In the genomic region with DNA sequence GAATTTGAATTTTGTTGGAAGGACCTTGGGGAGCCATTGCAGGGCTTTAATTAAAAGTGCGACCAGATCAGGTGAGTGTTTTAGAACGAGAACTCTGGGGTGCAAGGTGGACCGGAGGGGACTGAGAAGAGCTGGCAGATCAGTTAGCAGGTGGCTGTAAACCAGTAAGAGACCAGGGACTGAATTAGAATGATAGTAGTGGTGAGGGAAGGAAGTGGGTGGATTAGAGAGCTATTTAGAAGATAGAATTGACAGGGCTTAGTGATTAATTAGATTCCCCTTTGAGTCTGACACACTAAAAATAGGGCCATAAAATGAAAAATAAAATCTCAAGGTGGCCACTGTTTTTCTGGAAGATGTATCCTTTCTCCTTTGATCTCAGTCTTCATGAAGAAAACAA, we compare ENCODE assay signal across 1 cellular context.
TF ChIP-seq lines count a peak whose summit lies in the region.

No MANE protein-coding gene starts in this region.

TF ChIP-seq in GM12878, 131 proteins besides CTCF, POLR2A, EP300 and RAD21 (continues in another document):
- no peak for TF ChIP-seq PRDM15 (CRISPR knock-in tag; IDR thresholded peaks at IDR 0.05)
- TF ChIP-seq SREBF1 (IDR thresholded peaks at IDR 0.05; ENCODE audit: low read length): no peak
- no peak for TF ChIP-seq POLR2AphosphoS5 (IDR thresholded peaks at IDR 0.05; ENCODE audit: low read length)
- TF ChIP-seq MEF2B (IDR thresholded peaks at IDR 0.05; ENCODE audit: partially characterized antibody, poor library complexity, severe bottlenecking): peak; percentile 83
- no peak for TF ChIP-seq RCOR1 (conservative IDR thresholded peaks at IDR 0.05; ENCODE audit: low read depth, low read length)
- TF ChIP-seq, protein P1, sequence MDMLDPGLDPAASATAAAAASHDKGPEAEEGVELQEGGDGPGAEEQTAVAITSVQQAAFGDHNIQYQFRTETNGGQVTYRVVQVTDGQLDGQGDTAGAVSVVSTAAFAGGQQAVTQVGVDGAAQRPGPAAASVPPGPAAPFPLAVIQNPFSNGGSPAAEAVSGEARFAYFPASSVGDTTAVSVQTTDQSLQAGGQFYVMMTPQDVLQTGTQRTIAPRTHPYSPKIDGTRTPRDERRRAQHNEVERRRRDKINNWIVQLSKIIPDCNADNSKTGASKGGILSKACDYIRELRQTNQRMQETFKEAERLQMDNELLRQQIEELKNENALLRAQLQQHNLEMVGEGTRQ (IDR thresholded peaks at IDR 0.05; ENCODE audit: borderline replicate concordance, low read depth, low read length): no peak
- no peak for TF ChIP-seq YY1 (IDR thresholded peaks at IDR 0.05; ENCODE audit: low read depth, low read length)
- TF ChIP-seq, protein P2, sequence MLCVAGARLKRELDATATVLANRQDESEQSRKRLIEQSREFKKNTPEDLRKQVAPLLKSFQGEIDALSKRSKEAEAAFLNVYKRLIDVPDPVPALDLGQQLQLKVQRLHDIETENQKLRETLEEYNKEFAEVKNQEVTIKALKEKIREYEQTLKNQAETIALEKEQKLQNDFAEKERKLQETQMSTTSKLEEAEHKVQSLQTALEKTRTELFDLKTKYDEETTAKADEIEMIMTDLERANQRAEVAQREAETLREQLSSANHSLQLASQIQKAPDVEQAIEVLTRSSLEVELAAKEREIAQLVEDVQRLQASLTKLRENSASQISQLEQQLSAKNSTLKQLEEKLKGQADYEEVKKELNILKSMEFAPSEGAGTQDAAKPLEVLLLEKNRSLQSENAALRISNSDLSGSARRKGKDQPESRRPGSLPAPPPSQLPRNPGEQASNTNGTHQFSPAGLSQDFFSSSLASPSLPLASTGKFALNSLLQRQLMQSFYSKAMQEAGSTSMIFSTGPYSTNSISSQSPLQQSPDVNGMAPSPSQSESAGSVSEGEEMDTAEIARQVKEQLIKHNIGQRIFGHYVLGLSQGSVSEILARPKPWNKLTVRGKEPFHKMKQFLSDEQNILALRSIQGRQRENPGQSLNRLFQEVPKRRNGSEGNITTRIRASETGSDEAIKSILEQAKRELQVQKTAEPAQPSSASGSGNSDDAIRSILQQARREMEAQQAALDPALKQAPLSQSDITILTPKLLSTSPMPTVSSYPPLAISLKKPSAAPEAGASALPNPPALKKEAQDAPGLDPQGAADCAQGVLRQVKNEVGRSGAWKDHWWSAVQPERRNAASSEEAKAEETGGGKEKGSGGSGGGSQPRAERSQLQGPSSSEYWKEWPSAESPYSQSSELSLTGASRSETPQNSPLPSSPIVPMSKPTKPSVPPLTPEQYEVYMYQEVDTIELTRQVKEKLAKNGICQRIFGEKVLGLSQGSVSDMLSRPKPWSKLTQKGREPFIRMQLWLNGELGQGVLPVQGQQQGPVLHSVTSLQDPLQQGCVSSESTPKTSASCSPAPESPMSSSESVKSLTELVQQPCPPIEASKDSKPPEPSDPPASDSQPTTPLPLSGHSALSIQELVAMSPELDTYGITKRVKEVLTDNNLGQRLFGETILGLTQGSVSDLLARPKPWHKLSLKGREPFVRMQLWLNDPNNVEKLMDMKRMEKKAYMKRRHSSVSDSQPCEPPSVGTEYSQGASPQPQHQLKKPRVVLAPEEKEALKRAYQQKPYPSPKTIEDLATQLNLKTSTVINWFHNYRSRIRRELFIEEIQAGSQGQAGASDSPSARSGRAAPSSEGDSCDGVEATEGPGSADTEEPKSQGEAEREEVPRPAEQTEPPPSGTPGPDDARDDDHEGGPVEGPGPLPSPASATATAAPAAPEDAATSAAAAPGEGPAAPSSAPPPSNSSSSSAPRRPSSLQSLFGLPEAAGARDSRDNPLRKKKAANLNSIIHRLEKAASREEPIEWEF (IDR thresholded peaks at IDR 0.05; ENCODE audit: insufficient replicate concordance, low read depth, low read length): no peak
- TF ChIP-seq WRNIP1 (IDR thresholded peaks at IDR 0.05; ENCODE audit: borderline replicate concordance, low read depth, low read length): no peak
- TF ChIP-seq RELB (IDR thresholded peaks at IDR 0.05; ENCODE audit: low read depth): no peak
- TF ChIP-seq STAT1 (conservative IDR thresholded peaks at IDR 0.05): no peak
- 0 out of 2 replicates have a peak, but pooled peaks have one; percentile 34 for TF ChIP-seq TCF12 (IDR thresholded peaks at IDR 0.05; ENCODE audit: low read depth, low read length)
- 0 out of 2 replicates have a peak, but pooled peaks have one; percentile 12 for TF ChIP-seq SPI1 (IDR thresholded peaks at IDR 0.05; ENCODE audit: borderline replicate concordance, insufficient read depth, low read depth, low read length)
- peak; percentile 51 for TF ChIP-seq MTA2 (IDR thresholded peaks at IDR 0.05; ENCODE audit: low read depth)
- TF ChIP-seq POLR2AphosphoS2 (IDR thresholded peaks at IDR 0.05; ENCODE audit: low read depth, low read length): no peak
- no peak for TF ChIP-seq SMAD5 (IDR thresholded peaks at IDR 0.05; ENCODE audit: low read depth)
- TF ChIP-seq, protein P3, sequence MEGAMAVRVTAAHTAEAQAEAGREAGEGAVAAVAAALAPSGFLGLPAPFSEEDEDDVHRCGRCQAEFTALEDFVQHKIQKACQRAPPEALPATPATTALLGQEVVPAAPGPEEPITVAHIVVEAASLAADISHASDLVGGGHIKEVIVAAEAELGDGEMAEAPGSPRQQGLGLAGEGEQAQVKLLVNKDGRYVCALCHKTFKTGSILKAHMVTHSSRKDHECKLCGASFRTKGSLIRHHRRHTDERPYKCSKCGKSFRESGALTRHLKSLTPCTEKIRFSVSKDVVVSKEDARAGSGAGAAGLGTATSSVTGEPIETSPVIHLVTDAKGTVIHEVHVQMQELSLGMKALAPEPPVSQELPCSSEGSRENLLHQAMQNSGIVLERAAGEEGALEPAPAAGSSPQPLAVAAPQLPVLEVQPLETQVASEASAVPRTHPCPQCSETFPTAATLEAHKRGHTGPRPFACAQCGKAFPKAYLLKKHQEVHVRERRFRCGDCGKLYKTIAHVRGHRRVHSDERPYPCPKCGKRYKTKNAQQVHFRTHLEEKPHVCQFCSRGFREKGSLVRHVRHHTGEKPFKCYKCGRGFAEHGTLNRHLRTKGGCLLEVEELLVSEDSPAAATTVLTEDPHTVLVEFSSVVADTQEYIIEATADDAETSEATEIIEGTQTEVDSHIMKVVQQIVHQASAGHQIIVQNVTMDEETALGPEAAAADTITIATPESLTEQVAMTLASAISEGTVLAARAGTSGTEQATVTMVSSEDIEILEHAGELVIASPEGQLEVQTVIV (IDR thresholded peaks at IDR 0.05; ENCODE audit: borderline replicate concordance, partially characterized antibody): no peak
- TF ChIP-seq JUNB (IDR thresholded peaks at IDR 0.05): no peak; the same call in 1 of the 2 replicates
- no peak for TF ChIP-seq RAD51 (IDR thresholded peaks at IDR 0.05)
- TF ChIP-seq SMARCA5 (IDR thresholded peaks at IDR 0.05): no peak
- no peak for TF ChIP-seq CBX3 (IDR thresholded peaks at IDR 0.05; ENCODE audit: borderline replicate concordance, low read depth)
- TF ChIP-seq, protein P4, sequence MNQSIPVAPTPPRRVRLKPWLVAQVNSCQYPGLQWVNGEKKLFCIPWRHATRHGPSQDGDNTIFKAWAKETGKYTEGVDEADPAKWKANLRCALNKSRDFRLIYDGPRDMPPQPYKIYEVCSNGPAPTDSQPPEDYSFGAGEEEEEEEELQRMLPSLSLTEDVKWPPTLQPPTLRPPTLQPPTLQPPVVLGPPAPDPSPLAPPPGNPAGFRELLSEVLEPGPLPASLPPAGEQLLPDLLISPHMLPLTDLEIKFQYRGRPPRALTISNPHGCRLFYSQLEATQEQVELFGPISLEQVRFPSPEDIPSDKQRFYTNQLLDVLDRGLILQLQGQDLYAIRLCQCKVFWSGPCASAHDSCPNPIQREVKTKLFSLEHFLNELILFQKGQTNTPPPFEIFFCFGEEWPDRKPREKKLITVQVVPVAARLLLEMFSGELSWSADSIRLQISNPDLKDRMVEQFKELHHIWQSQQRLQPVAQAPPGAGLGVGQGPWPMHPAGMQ (IDR thresholded peaks at IDR 0.05; ENCODE audit: borderline replicate concordance): no peak
- TF ChIP-seq ZNF274 (IDR thresholded peaks at IDR 0.05; ENCODE audit: insufficient read depth, insufficient read length): no peak
- TF ChIP-seq STAT3 (IDR thresholded peaks at IDR 0.05; ENCODE audit: low read depth, low read length): no peak
- peak; percentile 66; the same call in 1 of the 2 replicates for TF ChIP-seq NFIC (IDR thresholded peaks at IDR 0.05; ENCODE audit: low read depth, low read length)
- TF ChIP-seq MYB (IDR thresholded peaks at IDR 0.05; ENCODE audit: borderline replicate concordance, low read depth, low read length): no peak
- no peak for TF ChIP-seq NR2C2 (IDR thresholded peaks at IDR 0.05; ENCODE audit: borderline replicate concordance, control insufficient read depth, insufficient read length, low read depth)
- TF ChIP-seq ELK1 (IDR thresholded peaks at IDR 0.05; ENCODE audit: low read depth, low read length): no peak
- no peak for TF ChIP-seq CHD2 (IDR thresholded peaks at IDR 0.05; ENCODE audit: borderline replicate concordance, low read depth, low read length)
- 0 out of 4 replicates have a peak, but pooled peaks of 1 of the 2 experiments have one; percentile 42 for TF ChIP-seq ETV6 (conservative IDR thresholded peaks at IDR 0.05 in 1 of 2, IDR thresholded peaks at IDR 0.05 in 1 of 2; ENCODE audit: borderline replicate concordance in 1 of 2, low read depth in 1 of 2)
- TF ChIP-seq NR2C1 (IDR thresholded peaks at IDR 0.05): no peak
- TF ChIP-seq ASH2L (IDR thresholded peaks at IDR 0.05; ENCODE audit: borderline replicate concordance, low read depth): no peak
- no peak for TF ChIP-seq NFXL1 (IDR thresholded peaks at IDR 0.05; ENCODE audit: borderline replicate concordance)
- TF ChIP-seq MEF2A (IDR thresholded peaks at IDR 0.05; ENCODE audit: insufficient read depth, low read depth, low read length): peak; percentile 92
- TF ChIP-seq NBN (IDR thresholded peaks at IDR 0.05): no peak
- TF ChIP-seq IKZF1 (conservative IDR thresholded peaks at IDR 0.05): no peak
- no peak for TF ChIP-seq CHD4 (IDR thresholded peaks at IDR 0.05)
- TF ChIP-seq SIX5 (IDR thresholded peaks at IDR 0.05; ENCODE audit: low read depth, low read length, severe bottlenecking): no peak
- TF ChIP-seq SMC3 (IDR thresholded peaks at IDR 0.05; ENCODE audit: borderline replicate concordance, low read length): no peak
- no peak for TF ChIP-seq SIN3A (IDR thresholded peaks at IDR 0.05; ENCODE audit: low read depth, low read length)
- TF ChIP-seq CEBPB (IDR thresholded peaks at IDR 0.05; ENCODE audit: borderline replicate concordance in 1 of 2, low read depth in 2 of 2, low read length in 2 of 2): no peak
- no peak for TF ChIP-seq POU2F2 (IDR thresholded peaks at IDR 0.05; ENCODE audit: borderline replicate concordance, low read depth, low read length)
- no peak for TF ChIP-seq SUPT20H (IDR thresholded peaks at IDR 0.05; ENCODE audit: borderline replicate concordance, control insufficient read depth, low read depth, low read length)
- no peak for TF ChIP-seq GABPA (IDR thresholded peaks at IDR 0.05; ENCODE audit: low read depth)
- no peak for TF ChIP-seq PAX8 (IDR thresholded peaks at IDR 0.05)
- TF ChIP-seq PAX5 (IDR thresholded peaks at IDR 0.05; ENCODE audit: borderline replicate concordance, low read depth, low read length): no peak
- no peak for TF ChIP-seq CHD1 (IDR thresholded peaks at IDR 0.05; ENCODE audit: low read depth, low read length)
- TF ChIP-seq BHLHE40 (IDR thresholded peaks at IDR 0.05; ENCODE audit: borderline replicate concordance in 1 of 2, low read depth in 2 of 2, low read length in 1 of 2): no peak
- TF ChIP-seq, protein P5, sequence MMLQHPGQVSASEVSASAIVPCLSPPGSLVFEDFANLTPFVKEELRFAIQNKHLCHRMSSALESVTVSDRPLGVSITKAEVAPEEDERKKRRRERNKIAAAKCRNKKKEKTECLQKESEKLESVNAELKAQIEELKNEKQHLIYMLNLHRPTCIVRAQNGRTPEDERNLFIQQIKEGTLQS (IDR thresholded peaks at IDR 0.05; ENCODE audit: borderline replicate concordance, extremely low read depth, low read depth, low read length): no peak
- TF ChIP-seq EED (IDR thresholded peaks at IDR 0.05; ENCODE audit: low read depth): no peak
